In genomic region chr12:53843545-53843944, GRCh38 we compare ENCODE assay signal across 23 cellular contexts.
"Had no signal": no experiment of that assay in that cellular context is flagged by ENCODE, and none has a peak within 500 bp of the region (broad histone marks: within the 10 kb centered on the region; RNA-seq: fewer than 3 reads in every experiment).

No MANE protein-coding gene starts in this region.

- H3K27ac ChIP-seq: colonic mucosa, epithelial cell of prostate, esophagus squamous epithelium, gastrocnemius medialis, heart right ventricle, left lung had no signal

- ATAC-seq: effector memory CD8-positive, alpha-beta T cell; esophagus mucosa; gastrocnemius medialis; heart right ventricle; left cardiac atrium; left lung; left ventricle myocardium superior had no signal

- H3K4me1 ChIP-seq: colonic mucosa, esophagus squamous epithelium, gastrocnemius medialis, heart right ventricle, left lung had no signal

- H3K36me3 ChIP-seq: colonic mucosa, esophagus squamous epithelium, gastrocnemius medialis, heart right ventricle, left lung had no signal

- H3K9me3 ChIP-seq: colonic mucosa, esophagus squamous epithelium, gastrocnemius medialis, heart right ventricle, left lung had no signal

- H3K4me3 ChIP-seq: colonic mucosa, esophagus squamous epithelium, gastrocnemius medialis, heart right ventricle, left lung, lung had no signal

- DNase-seq: colonic mucosa; cortex of kidney; effector CD8-positive, alpha-beta T cell; effector memory CD8-positive, alpha-beta T cell; endodermal cell; erythroblast; esophagus squamous epithelium; foreskin fibroblast; foreskin melanocyte; gastrocnemius medialis; glutamatergic neuron; head of caudate nucleus; heart right ventricle; hippocampal formation; left cardiac atrium; left lung; left ventricle myocardium superior; mammary epithelial cell; mesendoderm; midbrain had no signal
